Comparison of ENCODE assay signal across 8 cellular contexts in genomic region chr3:30626443-30627181, GRCh38. TPM values are rescaled to one million over a fixed set of nuclear protein-coding genes. Genes with fewer than 3 reads are reported as not detected.
A peak's percentile ranks its signal among the peaks of the same experiment; 100 is the strongest.
DNase-seq lines count a peak whose midpoint lies in the region; ATAC-seq and TF ChIP-seq lines count a peak whose summit lies in the region.

No MANE protein-coding gene starts in this region.

- DNase-seq in CD14-positive monocyte (ENCODE audit: low spot score) = no peak
- peak; percentile 18 for DNase-seq in OCI-M1 (lab: John Stamatoyannopoulos, UW)
- no peak for DNase-seq in HK-2 (ENCODE audit: unreplicated experiment)
- no peak for DNase-seq in globus pallidus (ENCODE audit: low spot score)
- no peak for DNase-seq in NOMO-1 treated with dmso at 0.1 percent for 144 hours (lab: John Stamatoyannopoulos, UW; ENCODE audit: unreplicated experiment)

- no peaks in the 10 kb centered on the region for H3K9me3 ChIP-seq in duodenal mucosa (ENCODE audit: control insufficient read depth in 1 of 2, low read length in 2 of 2)
- no peaks in the 10 kb centered on the region for H3K9me3 ChIP-seq in neutrophil

- no peaks in the 10 kb centered on the region for H3K27me3 ChIP-seq in duodenal mucosa (ENCODE audit: control insufficient read depth in 1 of 2, insufficient read depth in 2 of 2, low read length in 2 of 2)
- H3K27me3 ChIP-seq in neutrophil = no peaks in the 10 kb centered on the region

- no peak overlapping the region for H3K9ac ChIP-seq in duodenal mucosa (ENCODE audit: low read depth in 1 of 2, low read length in 2 of 2)

- H3K4me3 ChIP-seq in duodenal mucosa (ENCODE audit: low read depth in 1 of 2, low read length in 2 of 2) (no peak overlapping the region), neutrophil (ENCODE audit: low read depth in 1 of 2, low read length in 1 of 2) (no peak overlapping the region)

- H3K27ac Mint-ChIP-seq in CD14-positive monocyte = peak overlapping the region; percentile 26 to 90 (median 73)

- H3K9me3 Mint-ChIP-seq in CD14-positive monocyte = peaks cover 0 to 4% (median 0%) of the 10 kb centered on the region in 7 donors

- peak overlapping the region in 1 of 2 donors; percentile 22 for H3K4me3 Mint-ChIP-seq in CD14-positive monocyte

- H3K27ac ChIP-seq in duodenal mucosa (ENCODE audit: low read depth, low read length) = peak overlapping the region; percentile 53
- peak overlapping the region; percentile 94 for H3K27ac ChIP-seq in neutrophil

- H3K4me1 ChIP-seq in duodenal mucosa (ENCODE audit: control insufficient read depth in 1 of 2, insufficient read depth in 2 of 2, low read length in 2 of 2) (peaks cover 59 to 80% of the 10 kb centered on the region in 2 donors), neutrophil (ENCODE audit: control insufficient read depth in 1 of 2, insufficient read depth in 1 of 2, low read depth in 1 of 2, low read length in 1 of 2) (peaks cover 66 to 73% of the 10 kb centered on the region in 2 experiments)

- peaks cover 0 to 1% (median 0%) of the 10 kb centered on the region in 3 donors for H3K27me3 Mint-ChIP-seq in CD14-positive monocyte (ENCODE audit: low read depth in 3 of 3)

- H3K4me1 Mint-ChIP-seq in CD14-positive monocyte = peaks cover 80% of the 10 kb centered on the region

- peaks cover 45 to 52% of the 10 kb centered on the region in 2 donors for H3K36me3 Mint-ChIP-seq in CD14-positive monocyte

- peaks cover 0 to 3% of the 10 kb centered on the region in 2 donors for H3K36me3 ChIP-seq in duodenal mucosa (ENCODE audit: control insufficient read depth in 1 of 2, insufficient read depth in 2 of 2, low read length in 2 of 2)
- peaks cover 39% of the 10 kb centered on the region for H3K36me3 ChIP-seq in neutrophil

- no peak for ATAC-seq in HG02840 (IDR thresholded peaks at IDR 0.05; ENCODE audit: low FRiP score, unreplicated experiment)

- no peak for TF ChIP-seq CTCF in CD14-positive monocyte (IDR thresholded peaks at IDR 0.05)
- TF ChIP-seq CTCF in neutrophil (IDR thresholded peaks at IDR 0.05) = no peak

- intact Hi-C loops in CD14-positive monocyte (cut with micrococcal nuclease) = no loop called here

RNA-seq across cellular contexts. Expression of gene TGFBR2, which starts 20.2 kb away (rescaled TPM):
- 10 to 100 TPM; 46.6 to 60.3 TPM for polyA plus RNA-seq in CD14-positive monocyte
